Comparison of ENCODE assay signal across 22 cellular contexts in the genomic region with DNA sequence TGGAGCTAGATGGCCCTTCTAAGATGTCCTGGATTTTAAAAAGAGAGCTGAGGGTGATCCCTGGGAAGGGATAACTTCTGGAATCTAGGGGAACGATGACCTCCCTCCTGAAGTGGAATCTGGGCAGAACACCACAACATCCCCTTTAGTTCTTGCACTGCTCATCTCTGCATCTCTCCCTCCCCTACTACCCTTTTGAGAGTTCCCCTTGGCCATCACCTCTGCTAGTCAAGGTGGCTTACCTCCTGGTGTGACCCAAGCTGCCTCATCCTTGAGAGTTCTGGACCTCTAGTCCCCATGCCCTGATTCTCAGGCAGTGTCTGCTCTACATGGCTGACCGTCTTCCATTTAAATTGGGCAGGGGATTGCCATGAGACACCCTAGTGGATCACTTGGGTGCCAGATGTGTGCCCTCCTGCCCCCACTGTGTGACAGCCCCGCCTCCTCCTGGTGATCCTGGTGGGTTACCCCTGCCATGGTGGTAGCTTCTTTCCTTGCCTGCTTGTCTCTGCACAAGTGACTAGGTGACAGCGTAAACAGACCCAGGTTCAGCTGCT.
"Had no signal": no experiment of that assay in that cellular context is flagged by ENCODE, and none has a peak within 500 bp of the region (broad histone marks: within the 10 kb centered on the region; RNA-seq: fewer than 3 reads in every experiment).

No MANE protein-coding gene starts in this region.

- H3K36me3 Mint-ChIP-seq: activated naive CD4-positive, alpha-beta T cell treated with anti-CD3 and anti-CD28 coated beads, Interleukin-2, amount 50 U/mL, for 72 hours; memory B cell had no signal

- H3K9me3 Mint-ChIP-seq: activated B cell treated with CpG ODN at 0.5 μM for 24 hours; activated CD4-positive, alpha-beta memory T cell treated with anti-CD3 and anti-CD28 coated beads for 36 hours; activated naive CD4-positive, alpha-beta T cell treated with anti-CD3 and anti-CD28 coated beads, Interleukin-2, amount 50 U/mL, for 72 hours; activated T-helper 1 cell treated with anti-CD3 and anti-CD28 coated beads, Interleukin-12 subunit alpha, Interleukin-12 subunit beta, Interleukin-2, Interleukin-4 antibody, amounts not matched to agents 30 ng/mL and 10 ng/mL and 1 ng/mL, durations not matched to agents 14 hours and 24 hours and 36 hours; memory B cell; stimulated activated naive CD8-positive, alpha-beta T cell treated with anti-CD3 and anti-CD28 coated beads, Interleukin-15, Interleukin-2, amounts not matched to agents 100 ng/mL and 50 ng/mL, for 24 hours; T-cell had no signal

- FAIRE-seq: bronchial epithelial cell, endometrium, islet of Langerhans had no signal

- ATAC-seq: activated CD4-positive, alpha-beta T cell treated with anti-CD3 and anti-CD28 coated beads for 36 hours; activated CD8-positive, alpha-beta memory T cell treated with anti-CD3 and anti-CD28 coated beads, Interleukin-2, amount 10 ng/mL, durations not matched to agents 7 days and 5 days; T-cell had no signal

- H3K79me2 ChIP-seq: parathyroid adenoma had no signal

- DNase-seq: activated B cell treated with CpG ODN at 0.5 μM for 24 hours; activated CD4-positive, alpha-beta memory T cell treated with anti-CD3 and anti-CD28 coated beads for 36 hours; activated CD4-positive, alpha-beta T cell treated with anti-CD3 and anti-CD28 coated beads for 36 hours; activated CD8-positive, alpha-beta memory T cell treated with anti-CD3 and anti-CD28 coated beads, Interleukin-2, amount 10 ng/mL, durations not matched to agents 7 days and 5 days; heart left ventricle; left colon; nucleus accumbens; right cardiac atrium; stimulated activated CD4-positive, alpha-beta T cell treated with anti-CD3 and anti-CD28 coated beads, Interleukin-4, amount 100 ng/mL, for 4 hours; substantia nigra; T-cell; T-helper 9 cell; thyroid gland had no signal

- H2AFZ ChIP-seq: parathyroid adenoma had no signal

- H3K27me3 ChIP-seq: heart left ventricle, thyroid gland had no signal

- H3K4me3 ChIP-seq: coronary artery, heart left ventricle, thyroid gland had no signal

- H3K9me3 ChIP-seq: thyroid gland had no signal

- H3K4me3 Mint-ChIP-seq: activated B cell treated with CpG ODN at 0.5 μM for 24 hours; activated CD4-positive, alpha-beta memory T cell treated with anti-CD3 and anti-CD28 coated beads for 36 hours; activated CD4-positive, alpha-beta T cell treated with anti-CD3 and anti-CD28 coated beads for 36 hours; activated CD8-positive, alpha-beta memory T cell treated with anti-CD3 and anti-CD28 coated beads, Interleukin-2, amount 10 ng/mL, durations not matched to agents 7 days and 5 days; activated T-helper 1 cell treated with anti-CD3 and anti-CD28 coated beads, Interleukin-12 subunit alpha, Interleukin-12 subunit beta, Interleukin-2, Interleukin-4 antibody, amounts not matched to agents 30 ng/mL and 10 ng/mL and 1 ng/mL, durations not matched to agents 14 hours and 24 hours and 36 hours; memory B cell; stimulated activated naive CD8-positive, alpha-beta T cell treated with anti-CD3 and anti-CD28 coated beads, Interleukin-15, Interleukin-2, amounts not matched to agents 100 ng/mL and 50 ng/mL, for 24 hours; T-cell had no signal

- H3K9ac ChIP-seq: parathyroid adenoma had no signal

- H3K27ac Mint-ChIP-seq: activated B cell treated with CpG ODN at 0.5 μM for 24 hours; activated CD4-positive, alpha-beta memory T cell treated with anti-CD3 and anti-CD28 coated beads for 36 hours; activated CD4-positive, alpha-beta T cell treated with anti-CD3 and anti-CD28 coated beads for 36 hours; activated CD8-positive, alpha-beta memory T cell treated with anti-CD3 and anti-CD28 coated beads, Interleukin-2, amount 10 ng/mL, durations not matched to agents 7 days and 5 days; activated T-helper 1 cell treated with anti-CD3 and anti-CD28 coated beads, Interleukin-12 subunit alpha, Interleukin-12 subunit beta, Interleukin-2, Interleukin-4 antibody, amounts not matched to agents 30 ng/mL and 10 ng/mL and 1 ng/mL, durations not matched to agents 14 hours and 24 hours and 36 hours; memory B cell; stimulated activated naive CD8-positive, alpha-beta T cell treated with anti-CD3 and anti-CD28 coated beads, Interleukin-15, Interleukin-2, amounts not matched to agents 100 ng/mL and 50 ng/mL, for 24 hours; T-cell had no signal

- H3K4me1 ChIP-seq: heart left ventricle, parathyroid adenoma, thyroid gland had no signal

- H3K36me3 ChIP-seq: heart left ventricle, thyroid gland had no signal

- H3K27ac ChIP-seq: coronary artery, heart left ventricle, parathyroid adenoma, thyroid gland had no signal

- H3K27me3 Mint-ChIP-seq: activated B cell treated with CpG ODN at 0.5 μM for 24 hours; activated CD4-positive, alpha-beta memory T cell treated with anti-CD3 and anti-CD28 coated beads for 36 hours; activated CD4-positive, alpha-beta T cell treated with anti-CD3 and anti-CD28 coated beads for 36 hours; activated CD8-positive, alpha-beta memory T cell treated with anti-CD3 and anti-CD28 coated beads, Interleukin-2, amount 10 ng/mL, durations not matched to agents 7 days and 5 days; memory B cell; stimulated activated naive CD8-positive, alpha-beta T cell treated with anti-CD3 and anti-CD28 coated beads, Interleukin-15, Interleukin-2, amounts not matched to agents 100 ng/mL and 50 ng/mL, for 24 hours; T-cell had no signal
